ENCODE assay signal across 8 cellular contexts in the genomic region with DNA sequence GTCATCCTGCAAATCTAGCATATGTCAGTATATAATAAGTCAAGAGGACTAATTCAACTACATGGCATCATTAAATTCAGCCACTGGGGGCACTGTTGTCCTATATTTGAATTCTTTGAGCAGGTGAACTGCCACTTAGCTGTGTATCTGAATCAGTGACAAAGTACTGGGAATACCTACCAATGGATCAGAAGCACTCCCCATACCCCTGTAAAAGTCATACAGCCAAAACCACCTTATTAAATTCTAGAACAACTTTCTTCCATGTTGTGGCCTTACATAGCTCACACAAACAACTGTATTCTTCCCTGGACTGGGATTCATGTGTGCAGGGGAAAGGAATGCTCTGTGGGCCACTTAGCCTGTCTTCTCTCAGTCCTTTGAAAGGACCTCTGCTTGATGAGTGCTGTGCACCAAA. TPM values are rescaled to one million over a fixed set of nuclear protein-coding genes. Genes with fewer than 3 reads are reported as not detected.
DNase-seq lines count a peak whose midpoint lies in the region; ATAC-seq, FAIRE-seq and TF ChIP-seq lines count a peak whose summit lies in the region.

No MANE protein-coding gene starts in this region.

- ATAC-seq in GM18520 (IDR thresholded peaks at IDR 0.05; ENCODE audit: unreplicated experiment) = peak; percentile 43
- peak; percentile 75 for ATAC-seq in HG03378 (IDR thresholded peaks at IDR 0.05; ENCODE audit: unreplicated experiment)
- ATAC-seq in stimulated activated naive CD8-positive, alpha-beta T cell treated with anti-CD3 and anti-CD28 coated beads, Interleukin-15, Interleukin-2, amounts not matched to agents 100 U/mL and 50 U/mL, for 24 hours = peak; percentile 55

- no peak overlapping the region for H3K27ac ChIP-seq in AG04450 (ENCODE audit: low read depth, low read length)
- H3K27ac ChIP-seq in endothelial cell of umbilical vein (ENCODE audit: insufficient read depth, low read depth, low read length) = no peak overlapping the region

- H3K9me3 ChIP-seq in AG04450 (ENCODE audit: control insufficient read depth, insufficient read depth, low read length) = no peaks in the 10 kb centered on the region
- no peaks in the 10 kb centered on the region for H3K9me3 ChIP-seq in endothelial cell of umbilical vein (replicated peaks; ENCODE audit: control insufficient read depth, insufficient read depth, low read length)

- no peaks in the 10 kb centered on the region for H3K79me2 ChIP-seq in endothelial cell of umbilical vein (ENCODE audit: control insufficient read depth, insufficient read depth, low read length)

- H3K36me3 ChIP-seq in endothelial cell of umbilical vein (ENCODE audit: control insufficient read depth in 2 of 2, extremely low read depth in 1 of 2, insufficient read depth in 2 of 2, low read length in 2 of 2) = no peaks in the 10 kb centered on the region

- TF ChIP-seq CTCF in AG04450 (IDR thresholded peaks at IDR 0.05; ENCODE audit: low read depth, low read length) (peak; percentile 62), endothelial cell of umbilical vein (IDR thresholded peaks at IDR 0.05; ENCODE audit: extremely low read depth in 1 of 2, insufficient read depth in 1 of 2, low read depth in 1 of 2, low read length in 2 of 2) (peak; percentile 57 to 61)

- DNase-seq in AG04450 (ENCODE audit: low read depth, low spot score) (peak; percentile 18), NCI-H748 treated with DMSO at 0.1 percent for 48 hours (lab: John Stamatoyannopoulos, UW) (peak; percentile 73), endothelial cell of umbilical vein (ENCODE audit: low read depth, low spot score) (peak; percentile 83), myocyte (ENCODE audit: low read depth) (peak; percentile 80)
- DNase-seq in activated CD8-positive, alpha-beta memory T cell treated with anti-CD3 and anti-CD28 coated beads for 4 hours (ENCODE audit: low read depth in 2 of 2) = peak; percentile 35 to 48
- peak; percentile 70 for DNase-seq in stimulated activated naive CD8-positive, alpha-beta T cell treated with anti-CD3 and anti-CD28 coated beads, Interleukin-15, Interleukin-2, amounts not matched to agents 100 U/mL and 50 U/mL, for 24 hours

- no peaks in the 10 kb centered on the region for H3K27me3 ChIP-seq in AG04450 (ENCODE audit: control insufficient read depth, insufficient read depth, low read length)
- H3K27me3 ChIP-seq in endothelial cell of umbilical vein (ENCODE audit: control insufficient read depth in 2 of 2, insufficient read depth in 2 of 2, low read length in 2 of 2) = no peaks in the 10 kb centered on the region

- no peak for TF ChIP-seq POLR2A in endothelial cell of umbilical vein (IDR thresholded peaks at IDR 0.05; ENCODE audit: low read depth, low read length)

- POLR2A ChIA-PET in AG04450 (lab: Yijun Ruan, JAX) = no interaction called here
- POLR2A ChIA-PET in endothelial cell of umbilical vein (lab: Charles Lee) = no interaction called here

- CTCF ChIA-PET in AG04450 (lab: Charles Lee) = interaction anchor here (0.6 to 2.0 kb wide), 16 partner anchors 10 to 985 kb away, joined by 3 to 11 read pairs (median 4); a partner anchor contains a TSS
- CTCF ChIA-PET in endothelial cell of umbilical vein (lab: Charles Lee) = interaction anchor here (0.6 to 2.6 kb wide), 39 partner anchors 8 to 582 kb away, joined by 3 to 26 read pairs (median 4); no protein-coding TSS in a partner anchor

- H3K4me3 ChIP-seq in AG04450 (ENCODE audit: low read depth, low read length) = no peak overlapping the region
- no peak overlapping the region for H3K4me3 ChIP-seq in endothelial cell of umbilical vein (replicated peaks in 1 of 3; ENCODE audit: insufficient read depth in 1 of 3, low read depth in 1 of 3, low read length in 3 of 3)

- H3K4me1 ChIP-seq in endothelial cell of umbilical vein (ENCODE audit: control insufficient read depth, extremely low read depth, insufficient read depth, low read length) = no peaks in the 10 kb centered on the region

- BruUV-seq in endothelial cell of umbilical vein (replicated peaks; lab: Mats Ljungman, UMichigan) = no TSS peak

- no peaks in the 10 kb centered on the region for H4K20me1 ChIP-seq in endothelial cell of umbilical vein (replicated peaks; ENCODE audit: control insufficient read depth, extremely low read depth, insufficient read depth, low read length)

- dilution Hi-C loops in endothelial cell of umbilical vein (cut with MboI; ENCODE audit: extremely low pct_ligation_motif_present, low sequenced_read_pairs) = no loop called here

- H3K9ac ChIP-seq in endothelial cell of umbilical vein (replicated peaks; ENCODE audit: extremely low read depth, insufficient read depth, low read length) = no peak overlapping the region

- no peaks in the 10 kb centered on the region for H3K9me1 ChIP-seq in endothelial cell of umbilical vein (replicated peaks; ENCODE audit: control insufficient read depth, extremely low read depth, insufficient read depth, low read length)

- no peak overlapping the region for H2AFZ ChIP-seq in endothelial cell of umbilical vein (ENCODE audit: low read depth, low read length)

- no peak overlapping the region for H3K4me2 ChIP-seq in endothelial cell of umbilical vein (ENCODE audit: insufficient read depth, low read length)

- intact Hi-C loops in endothelial cell of umbilical vein (cut with micrococcal nuclease) = loop anchor here (1.0 kb wide), 1 partner anchor 36 kb away; no protein-coding TSS in a partner anchor

- FAIRE-seq in endothelial cell of umbilical vein (lab: Jason Lieb, UNC) = peak; percentile 82

TF ChIP-seq in endothelial cell of umbilical vein, 7 proteins besides CTCF, POLR2A, EP300 and RAD21:
- no peak for TF ChIP-seq MYC (IDR thresholded peaks at IDR 0.05; ENCODE audit: low read depth, low read length)
- TF ChIP-seq FOS (IDR thresholded peaks at IDR 0.05; ENCODE audit: borderline replicate concordance, insufficient read depth, low read length) = no peak
TF ChIP-seq in endothelial cell of umbilical vein: peak in this region for 0.

RNA-seq across cellular contexts. Expression of a gene that starts 57.4 kb away (rescaled TPM):
- polyA plus RNA-seq in AG04450 (2011; rRNA removed) (10.5 and 12.1 TPM in 2 replicates), endothelial cell of umbilical vein (6.3 and 7.0 TPM in 2 replicates)
- 12.0 and 12.6 TPM in 2 replicates for polyA minus RNA-seq in AG04450 (2011; rRNA and poly(A)+ RNA removed)
- total RNA-seq in endothelial cell of umbilical vein (5.4 and 6.4 TPM in 2 replicates), myocyte (3.8 and 4.3 TPM in 2 replicates)
- polyA plus RNA-seq in endothelial cell of umbilical vein (2011; cell fraction: cytosol; rRNA removed) = 4.3 and 4.8 TPM in 2 replicates
- polyA plus RNA-seq in endothelial cell of umbilical vein (2011; cell fraction: nucleus; rRNA removed) = 3.3 and 3.8 TPM in 2 replicates
- 4.7 and 7.5 TPM in 2 replicates for polyA plus RNA-seq in endothelial cell of umbilical vein (2012)
- polyA minus RNA-seq in endothelial cell of umbilical vein = 11.6 and 14.5 TPM in 2 replicates
- 4.6 TPM for polyA minus RNA-seq in endothelial cell of umbilical vein (2011; cell fraction: cytosol; rRNA and poly(A)+ RNA removed)
- 6.1 and 7.4 TPM in 2 replicates for polyA minus RNA-seq in endothelial cell of umbilical vein (2011; cell fraction: nucleus; rRNA and poly(A)+ RNA removed)
- polyA plus RNA-seq in myocyte (2012) = 2.2 TPM

Comparison
In these comparisons a context has a peak if more than half of its experiments do, and no peak if none do; other contexts are left out.
1. DNase-seq: peak in every context shown above with its lines; median percentile 83 in endothelial cell of umbilical vein; 80 in myocyte; 73 in NCI-H748 treated with DMSO at 0.1 percent for 48 hours; 70 in stimulated activated naive CD8-positive, alpha-beta T cell treated with anti-CD3 and anti-CD28 coated beads, Interleukin-15, Interleukin-2, amounts not matched to agents 100 U/mL and 50 U/mL, for 24 hours; 42 in activated CD8-positive, alpha-beta memory T cell treated with anti-CD3 and anti-CD28 coated beads for 4 hours; 18 in AG04450.